In the genomic region with DNA sequence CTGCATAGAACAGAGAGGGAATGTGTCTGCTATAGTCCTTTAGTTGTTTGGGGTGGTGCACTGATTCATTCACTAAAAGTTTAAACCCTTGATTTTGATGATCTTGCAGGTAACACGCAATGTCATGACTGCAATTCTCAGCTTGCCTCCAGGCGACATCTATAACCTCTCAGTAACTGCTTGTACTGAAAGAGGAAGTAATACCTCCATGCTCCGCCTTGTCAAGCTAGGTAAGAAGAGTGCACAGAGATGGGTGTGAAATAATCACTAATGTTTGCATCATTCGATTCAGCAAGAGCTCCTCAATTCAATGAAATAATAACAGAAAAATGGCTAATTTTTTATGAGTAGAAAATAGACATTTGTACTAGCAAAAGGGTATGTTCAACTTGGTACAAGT, we compare ENCODE assay signal across 10 cellular contexts.
A peak's percentile ranks its signal among the peaks of the same experiment; 100 is the strongest.
DNase-seq lines count a peak whose midpoint lies in the region; ATAC-seq and TF ChIP-seq lines count a peak whose summit lies in the region.
"Had no signal": no experiment of that assay in that cellular context is flagged by ENCODE, and none has a peak within 500 bp of the region (broad histone marks: within the 10 kb centered on the region; RNA-seq: fewer than 3 reads in every experiment).

No MANE protein-coding gene starts in this region.

- peak; percentile 46 for TF ChIP-seq CTCF in endodermal cell (conservative IDR thresholded peaks at IDR 0.05)
- TF ChIP-seq CTCF in transverse colon (IDR thresholded peaks at IDR 0.05), result peak in 1 of 5 experiments; percentile 38

- peaks cover 15% of the 10 kb centered on the region for H3K4me1 Mint-ChIP-seq in endodermal cell

- peak; percentile 99 for ATAC-seq in GM18858 (IDR thresholded peaks at IDR 0.05; ENCODE audit: unreplicated experiment)
- peak; percentile 98 for ATAC-seq in GM21737 (IDR thresholded peaks at IDR 0.05; ENCODE audit: unreplicated experiment)
- peak; percentile 100 for ATAC-seq in HG03469 (IDR thresholded peaks at IDR 0.05; ENCODE audit: unreplicated experiment)

- H3K4me3 ChIP-seq in endodermal cell (ENCODE audit: low read length) (no peak overlapping the region), transverse colon (no peak overlapping the region)
- H3K4me3 ChIP-seq: thyroid gland had no signal

- in situ Hi-C loops in transverse colon (cut with MboI; ENCODE audit: low pct_ligation_motif_present in 1 of 4, low pct_unique_long_range_greater_than_20kb in 1 of 4, low sequenced_read_pairs in 3 of 4) (loop anchor here (10.0 kb wide), 2 partner anchors 241 to 251 kb away; no protein-coding TSS in a partner anchor), G401 (cut with HindIII; ENCODE audit: low sequenced_read_pairs) (no loop called here)

- no peaks in the 10 kb centered on the region for H3K27me3 Mint-ChIP-seq in endodermal cell (ENCODE audit: insufficient read depth)

- H3K27ac Mint-ChIP-seq in endodermal cell, result no peak overlapping the region

- no peak overlapping the region for H3K4me3 Mint-ChIP-seq in endodermal cell

- H3K9me3 ChIP-seq in endodermal cell (ENCODE audit: control insufficient read depth, low read length), result peaks cover 8% of the 10 kb centered on the region
- H3K9me3 ChIP-seq in transverse colon, result peaks cover 0 to 8% of the 10 kb centered on the region in 2 donors
- H3K9me3 ChIP-seq: thyroid gland had no signal

- no peak for TF ChIP-seq POLR2A in transverse colon (IDR thresholded peaks at IDR 0.05)

- DNase-seq in endodermal cell, result no peak
- no peak for DNase-seq in transverse colon
- no peak for DNase-seq in G401 (ENCODE audit: low spot score)
- DNase-seq in AG08395 (ENCODE audit: low spot score), result no peak
- DNase-seq in inferior parietal cortex (ENCODE audit: extremely low spot score), result no peak
- DNase-seq: NCI-H1694, thyroid gland had no signal

- H3K27me3 ChIP-seq in endodermal cell (ENCODE audit: control insufficient read depth, insufficient read depth, low read length, poor library complexity, severe bottlenecking) (no peaks in the 10 kb centered on the region), transverse colon (peaks cover 4% of the 10 kb centered on the region)
- H3K27me3 ChIP-seq: thyroid gland had no signal

- no peak overlapping the region for H3K9ac ChIP-seq in endodermal cell (ENCODE audit: extremely low read depth, low read length, poor library complexity, severe bottlenecking)

- H3K9me3 Mint-ChIP-seq in endodermal cell, result peaks cover 9% of the 10 kb centered on the region

- H3K4me1 ChIP-seq in endodermal cell (ENCODE audit: control insufficient read depth, insufficient read depth, low read length) (no peaks in the 10 kb centered on the region), transverse colon (no peaks in the 10 kb centered on the region)
- H3K4me1 ChIP-seq: thyroid gland had no signal

- H3K27ac ChIP-seq in endodermal cell (ENCODE audit: low read depth, low read length) (no peak overlapping the region), transverse colon (no peak overlapping the region)
- H3K27ac ChIP-seq: thyroid gland had no signal

- no peak for TF ChIP-seq EP300 in transverse colon (IDR thresholded peaks at IDR 0.05; ENCODE audit: low read depth)

- no peaks in the 10 kb centered on the region for H3K36me3 Mint-ChIP-seq in endodermal cell (ENCODE audit: low read depth)

- H3K36me3 ChIP-seq in endodermal cell (ENCODE audit: control insufficient read depth, insufficient read depth, low read length) (no peaks in the 10 kb centered on the region), transverse colon (no peaks in the 10 kb centered on the region)
- H3K36me3 ChIP-seq: thyroid gland had no signal

- intact Hi-C loops in transverse colon (cut with DNase I; ENCODE audit: low total_unique reads), result loop anchor here (10.0 kb wide), 1 partner anchor 251 kb away; no protein-coding TSS in a partner anchor

- 62 to 94% methylated on average over 2 to 4 of the region's 4 CpGs for WGBS in endodermal cell (ENCODE audit: insufficient coverage in 1 of 2, insufficient read length in 1 of 2), 2 experiments
- 67 to 73% methylated on average over 4 of the region's 4 CpGs for WGBS in transverse colon (ENCODE audit: low coverage in 1 of 2), 2 donors
